Comparison of ENCODE assay signal across 10 cellular contexts in genomic region chr3:8713901-8714759, GRCh38. TPM values are rescaled to one million over a fixed set of nuclear protein-coding genes. Genes with fewer than 3 reads are reported as not detected.
DNase-seq lines count a peak whose midpoint lies in the region; ATAC-seq, FAIRE-seq and TF ChIP-seq lines count a peak whose summit lies in the region.
"Had no signal": no experiment of that assay in that cellular context is flagged by ENCODE, and none has a peak within 500 bp of the region (broad histone marks: within the 10 kb centered on the region; RNA-seq: fewer than 3 reads in every experiment).

No MANE protein-coding gene starts in this region.

- H4K20me1 ChIP-seq in H9 (ENCODE audit: control insufficient read depth, insufficient read depth, insufficient read length), result peaks cover 2% of the 10 kb centered on the region

- no peak overlapping the region for H4K91ac ChIP-seq in H9 (ENCODE audit: insufficient read length, low read depth, low read length)

- H3K79me1 ChIP-seq in H9 (ENCODE audit: insufficient read depth, low read depth, low read length, poor library complexity, severe bottlenecking), result no peaks in the 10 kb centered on the region

- H2AK5ac ChIP-seq in H9 (ENCODE audit: insufficient read length, low read length), result no peak overlapping the region

- POLR2A ChIA-PET in GM10248 (lab: Yijun Ruan, JAX), result no interaction called here
- POLR2A ChIA-PET in Panc1 (lab: Charles Lee), result no interaction called here

- H2BK5ac ChIP-seq in H9 (ENCODE audit: insufficient read length, low read length), result no peak overlapping the region

- TF ChIP-seq CTCF in GM10248 (IDR thresholded peaks at IDR 0.05; ENCODE audit: control extremely low read depth, extremely low read depth, low read depth, missing control alignments) (peak; percentile 47), H9 (conservative IDR thresholded peaks at IDR 0.05) (peak; percentile 78), Panc1 (IDR thresholded peaks at IDR 0.05) (peak; percentile 47), kidney (IDR thresholded peaks at IDR 0.05; ENCODE audit: borderline replicate concordance, extremely low read depth, insufficient read depth) (peak; percentile 9), esophagus muscularis mucosa (IDR thresholded peaks at IDR 0.05) (no peak)

- TF ChIP-seq POLR2A in esophagus muscularis mucosa (IDR thresholded peaks at IDR 0.05; ENCODE audit: low read depth), result no peak

- no CpG with 5 or more reads among the region's 14 CpGs for WGBS in H9 (ENCODE audit: extremely low coverage, insufficient read length, low lambda C conversion rate)
- 73% methylated on average over 13 of the region's 14 CpGs for WGBS in esophagus muscularis mucosa

- H3K4me1 ChIP-seq in H9 (ENCODE audit: insufficient read depth, low read length), result no peaks in the 10 kb centered on the region
- no peaks in the 10 kb centered on the region for H3K4me1 ChIP-seq in Panc1 (ENCODE audit: control insufficient read depth, insufficient read depth, low read length)
- no peaks in the 10 kb centered on the region for H3K4me1 ChIP-seq in kidney (ENCODE audit: control insufficient read depth in 1 of 2, insufficient read depth in 1 of 2, low read depth in 1 of 2, low read length in 2 of 2)
- H3K4me1 ChIP-seq in esophagus muscularis mucosa, result no peaks in the 10 kb centered on the region
- H3K4me1 ChIP-seq: uterus had no signal

- no peak overlapping the region for H3K56ac ChIP-seq in H9 (ENCODE audit: insufficient read length, low read depth, low read length)

- H3T11ph ChIP-seq in H9 (ENCODE audit: low read length), result no peak overlapping the region

- in situ Hi-C loops in Panc1 (cut with HindIII; ENCODE audit: low pct_unique_long_range_greater_than_20kb, low sequenced_read_pairs), result no loop called here

- no peak overlapping the region for H3K4me2 ChIP-seq in H9 (ENCODE audit: insufficient read depth, insufficient read length, low read length)

- no peak overlapping the region for H4K5ac ChIP-seq in H9 (ENCODE audit: insufficient read length, low read depth, low read length)

- no peak overlapping the region for H3K27ac Mint-ChIP-seq in H9

- no peak for FAIRE-seq in kidney (lab: Jason Lieb, UNC)

- H3K79me2 ChIP-seq in H9 (ENCODE audit: insufficient read depth, low read length), result no peaks in the 10 kb centered on the region

- CTCF ChIA-PET in GM10248 (lab: Yijun Ruan, JAX) (interaction anchor here (0.6 to 1.2 kb wide), 9 partner anchors 9 to 69 kb away, joined by 3 to 10 read pairs (median 5); no protein-coding TSS in a partner anchor), Panc1 (lab: Charles Lee) (no interaction called here)

- peaks cover 4 to 14% of the 10 kb centered on the region in 2 experiments for H3K4me1 Mint-ChIP-seq in H9

- H2AFZ ChIP-seq in H9 (ENCODE audit: low read length), result no peak overlapping the region

- H2BK12ac ChIP-seq in H9 (ENCODE audit: insufficient read length, low read depth, low read length), result no peak overlapping the region

- no peak overlapping the region for H3K9ac ChIP-seq in H9 (ENCODE audit: extremely low read depth, insufficient read length, low read length)
- H3K9ac ChIP-seq in kidney (ENCODE audit: low read length in 2 of 2), result no peak overlapping the region

- DNase-seq in GM10248 (ENCODE audit: extremely low spot score), result no peak
- peak; percentile 73 for DNase-seq in H9
- DNase-seq in Panc1 (ENCODE audit: low read depth, low spot score), result no peak
- DNase-seq in kidney, result no peak
- no peak for DNase-seq in AML-193 (lab: John Stamatoyannopoulos, UW)
- no peak for DNase-seq in cortex of kidney (lab: John Stamatoyannopoulos, UW)
- no peak for DNase-seq in esophagus muscularis mucosa (ENCODE audit: extremely low spot score)
- DNase-seq: heart left ventricle, uterus had no signal

- no peak overlapping the region for H2BK20ac ChIP-seq in H9 (ENCODE audit: low read depth, low read length, poor library complexity, severe bottlenecking)

- no peak overlapping the region for H2BK15ac ChIP-seq in H9 (ENCODE audit: low read depth, low read length)

- H3K4me3 ChIP-seq in Panc1 (ENCODE audit: low read depth in 2 of 2, low read length in 2 of 2) (no peak overlapping the region), kidney (ENCODE audit: low read length in 2 of 2) (no peak overlapping the region), esophagus muscularis mucosa (no peak overlapping the region)
- H3K4me3 ChIP-seq: heart left ventricle, uterus had no signal

- H3K23me2 ChIP-seq in H9 (ENCODE audit: insufficient read length, low read depth, low read length, poor library complexity, severe bottlenecking), result no peaks in the 10 kb centered on the region

- H3K27ac ChIP-seq in H9 (ENCODE audit: insufficient read length, low read depth, low read length) (no peak overlapping the region), Panc1 (ENCODE audit: low read length) (no peak overlapping the region), kidney (ENCODE audit: low read depth in 2 of 2, low read length in 2 of 2) (no peak overlapping the region), esophagus muscularis mucosa (replicated peaks in 1 of 4) (no peak overlapping the region)
- H3K27ac ChIP-seq: heart left ventricle, uterus had no signal

- peak overlapping the region in 1 of 2 experiments; percentile 36; a peak in 1 of 5 replicates for H3K4me3 Mint-ChIP-seq in H9

- no peaks in the 10 kb centered on the region for H3K9me3 ChIP-seq in H9 (ENCODE audit: control insufficient read depth, low read depth, low read length)
- H3K9me3 ChIP-seq in Panc1 (ENCODE audit: control insufficient read depth, insufficient read depth, low read depth, low read length), result no peaks in the 10 kb centered on the region
- no peaks in the 10 kb centered on the region for H3K9me3 ChIP-seq in kidney (ENCODE audit: control insufficient read depth in 1 of 2, low read length in 2 of 2)
- H3K9me3 ChIP-seq in esophagus muscularis mucosa, result no peaks in the 10 kb centered on the region
- H3K9me3 ChIP-seq: heart left ventricle, uterus had no signal

- H3K36me3 Mint-ChIP-seq in H9 (ENCODE audit: insufficient read depth in 1 of 3, low read depth in 3 of 3), result peaks cover 0 to 5% (median 0%) of the 10 kb centered on the region in 3 experiments; a peak in 2 of 7 replicates

- no peak overlapping the region for H3K4ac ChIP-seq in H9 (ENCODE audit: low read depth, low read length)

- H3K9me3 Mint-ChIP-seq in H9, result peaks cover 0 to 17% of the 10 kb centered on the region in 2 experiments; a peak in 4 of 5 replicates

- H3K18ac ChIP-seq in H9 (ENCODE audit: insufficient read length, low read depth, low read length), result no peak overlapping the region

- no TSS peak for BruUV-seq in Panc1 (replicated peaks; lab: Mats Ljungman, UMichigan)

- H4K8ac ChIP-seq in H9 (replicated peaks; ENCODE audit: insufficient read length, low read depth, low read length), result no peak overlapping the region

- H3K23ac ChIP-seq in H9 (ENCODE audit: insufficient read length, low read depth, low read length), result no peak overlapping the region

- H3K36me3 ChIP-seq in Panc1 (ENCODE audit: control insufficient read depth, insufficient read depth, low read length) (no peaks in the 10 kb centered on the region), kidney (ENCODE audit: control insufficient read depth in 1 of 2, insufficient read depth in 2 of 2, low read length in 2 of 2) (no peaks in the 10 kb centered on the region), esophagus muscularis mucosa (no peaks in the 10 kb centered on the region)
- H3K36me3 ChIP-seq: heart left ventricle, uterus had no signal

- peak; percentile 62; the same call in 1 of the 2 replicates for ATAC-seq in Panc1
- ATAC-seq in GM18517 (IDR thresholded peaks at IDR 0.05; ENCODE audit: unreplicated experiment), result no peak

- H2BK120ac ChIP-seq in H9 (ENCODE audit: low read depth, low read length, poor library complexity, severe bottlenecking), result no peak overlapping the region

- intact Hi-C loops in Panc1 (cut with micrococcal nuclease; ENCODE audit: unreplicated experiment), result no loop called here
- intact Hi-C loops in kidney (cut with DNase I), result no loop called here
- intact Hi-C loops in esophagus muscularis mucosa (cut with DNase I), result no loop called here

- TF ChIP-seq EP300 in esophagus muscularis mucosa (IDR thresholded peaks at IDR 0.05), result no peak

- peaks cover 94% of the 10 kb centered on the region for H3K27me3 Mint-ChIP-seq in H9 (ENCODE audit: low read depth)

- H3K27me3 ChIP-seq in H9 (ENCODE audit: insufficient read depth, low read length) (peaks cover 51% of the 10 kb centered on the region), Panc1 (ENCODE audit: control insufficient read depth, insufficient read depth, low read length) (no peaks in the 10 kb centered on the region), esophagus muscularis mucosa (peaks cover 0 to 7% (median 0%) of the 10 kb centered on the region in 4 donors)
- H3K27me3 ChIP-seq: heart left ventricle, uterus had no signal

- H3K14ac ChIP-seq in H9 (ENCODE audit: insufficient read depth, low read length), result no peak overlapping the region

RNA-seq across cellular contexts. Expression of gene CAV3, which starts 19.5 kb away (rescaled TPM):
- total RNA-seq in H9 (2021) (not detected in 2 replicates), Panc1 (2021; ENCODE audit: unreplicated experiment) (not detected), kidney (not detected), esophagus muscularis mucosa (not detected)
- not detected for polyA plus RNA-seq in Panc1 (2012; ENCODE audit: insufficient read length)
- polyA plus RNA-seq in kidney (ENCODE audit: insufficient read depth, low read depth, low replicate concordance), result not detected
- total RNA-seq: uterus had no signal

RNA-seq across cellular contexts. Expression of gene OXTR, which starts 55.3 kb away (rescaled TPM):
- total RNA-seq in H9 (2021) (1.5 and 1.7 TPM in 2 replicates), Panc1 (2021; ENCODE audit: unreplicated experiment) (2.7 TPM), kidney (1.2 TPM), esophagus muscularis mucosa (1 to 10 TPM in 2 of 4 donors, under 1 TPM in 2; 0.42 to 3.6 (median 1.6) TPM)
- polyA plus RNA-seq in Panc1 (2012; ENCODE audit: insufficient read length), result 1.7 TPM
- polyA plus RNA-seq in kidney (ENCODE audit: insufficient read depth, low read depth, low replicate concordance), result 0.39 TPM

Comparison
In these comparisons a context has a peak if more than half of its experiments do, and no peak if none do; other contexts are left out.
1. CTCF ChIP-seq: peak in GM10248 (single experiment), H9 (single experiment), Panc1 (single experiment) and kidney (single experiment); none in esophagus muscularis mucosa (0 of 3).